Comparison of ENCODE assay signal across 7 cellular contexts in genomic region chr13:32426981-32427851, GRCh38. TPM values are rescaled to one million over a fixed set of nuclear protein-coding genes. Genes with fewer than 3 reads are reported as not detected.
DNase-seq lines count a peak whose midpoint lies in the region; ATAC-seq and TF ChIP-seq lines count a peak whose summit lies in the region.

No MANE protein-coding gene starts in this region.

- WGBS in esophagus muscularis mucosa, result 3% methylated on average over 34 of the region's 90 CpGs

- TF ChIP-seq POLR2A in esophagus muscularis mucosa (IDR thresholded peaks at IDR 0.05; ENCODE audit: low read depth), result no peak

- no peaks in the 10 kb centered on the region for H3K27me3 ChIP-seq in esophagus muscularis mucosa
- H3K27me3 ChIP-seq in subcutaneous abdominal adipose tissue (ENCODE audit: control insufficient read depth in 5 of 5, insufficient read depth in 4 of 5, low read length in 5 of 5), result no peaks in the 10 kb centered on the region

- no peak for TF ChIP-seq EP300 in esophagus muscularis mucosa (IDR thresholded peaks at IDR 0.05)

- DNase-seq in NCI-H69 (lab: John Stamatoyannopoulos, UW) (peak; percentile 82), activated T-cell treated with anti-CD3 and anti-CD28 coated beads for 48 hours (ENCODE audit: low read depth) (peak; percentile 55), esophagus muscularis mucosa (ENCODE audit: extremely low spot score) (peak; percentile 92), natural killer cell (peak; percentile 61)

- H3K9me3 Mint-ChIP-seq in natural killer cell, result no peaks in the 10 kb centered on the region

- intact Hi-C loops in esophagus muscularis mucosa (cut with DNase I), result loop anchor here (5.0 kb wide), 1 partner anchor 110 kb away; the partner anchor contains the start of gene N4BP2L2
- intact Hi-C loops in natural killer cell (cut with micrococcal nuclease), result loop anchor here (1.0 to 5.0 kb wide), 4 partner anchors 40 to 310 kb away; partner anchors contain the start of genes BRCA2, PDS5B and ZAR1L

- no peaks in the 10 kb centered on the region for H3K9me3 ChIP-seq in esophagus muscularis mucosa
- H3K9me3 ChIP-seq in subcutaneous abdominal adipose tissue (ENCODE audit: control insufficient read depth in 5 of 5, low read length in 5 of 5), result no peaks in the 10 kb centered on the region

- H3K4me1 ChIP-seq in esophagus muscularis mucosa (peaks cover 18 to 43% (median 29%) of the 10 kb centered on the region in 4 donors), subcutaneous abdominal adipose tissue (ENCODE audit: control insufficient read depth in 5 of 5, insufficient read depth in 5 of 5, low read length in 5 of 5) (peaks cover 2 to 38% (median 28%) of the 10 kb centered on the region in 5 donors)

- TF ChIP-seq CTCF in esophagus muscularis mucosa (IDR thresholded peaks at IDR 0.05) (no peak), natural killer cell (IDR thresholded peaks at IDR 0.05) (no peak)

- H3K36me3 ChIP-seq in esophagus muscularis mucosa (peaks cover 0 to 6% (median 4%) of the 10 kb centered on the region in 4 donors), subcutaneous abdominal adipose tissue (ENCODE audit: control insufficient read depth in 5 of 5, insufficient read depth in 5 of 5, low read length in 5 of 5) (peaks cover 0 to 4% (median 0%) of the 10 kb centered on the region in 5 donors)

- H3K27ac Mint-ChIP-seq in natural killer cell, result peak overlapping the region; percentile 98 to 100

- peak overlapping the region; percentile 48 to 84 (median 84) for H3K9ac ChIP-seq in subcutaneous abdominal adipose tissue (ENCODE audit: low read length in 5 of 5)

- H3K36me3 Mint-ChIP-seq in natural killer cell, result no peaks in the 10 kb centered on the region

- peak overlapping the region; percentile 87 to 92 (median 90) for H3K4me3 ChIP-seq in esophagus muscularis mucosa
- H3K4me3 ChIP-seq in subcutaneous abdominal adipose tissue (ENCODE audit: low read depth in 1 of 5, low read length in 5 of 5), result peak overlapping the region; percentile 63 to 88 (median 87)

- no peaks in the 10 kb centered on the region for H3K27me3 Mint-ChIP-seq in natural killer cell (ENCODE audit: low read depth in 2 of 2)

- ATAC-seq in GM18508 (IDR thresholded peaks at IDR 0.05; ENCODE audit: insufficient read depth, unreplicated experiment) (peak; percentile 0), HG02763 (IDR thresholded peaks at IDR 0.05; ENCODE audit: unreplicated experiment) (peak; percentile 9), natural killer cell (peak; percentile 17 to 40 (median 19))

- peak overlapping the region; percentile 99 for H3K4me3 Mint-ChIP-seq in natural killer cell

- H3K27ac ChIP-seq in esophagus muscularis mucosa (replicated peaks in 1 of 4) (peak overlapping the region; percentile 89 to 92 (median 91)), subcutaneous abdominal adipose tissue (ENCODE audit: low read depth, low read length) (peak overlapping the region; percentile 85)

- H3K4me1 Mint-ChIP-seq in natural killer cell, result peaks cover 44 to 53% of the 10 kb centered on the region in 2 donors

RNA-seq across cellular contexts. Expression of gene N4BP2L1, which starts 0.7 kb away (rescaled TPM):
- 10 to 100 TPM in 3 of 4 donors, 1 to 10 TPM in 1; 9.0 to 19.6 (median 11.6) TPM for total RNA-seq in esophagus muscularis mucosa
- total RNA-seq in natural killer cell, result 10 to 100 TPM; 52.1 to 82.9 (median 75.4) TPM

Comparison
In these comparisons a context has a peak if more than half of its experiments do, and no peak if none do; other contexts are left out.
1. Peak in every context shown above with its lines: DNase-seq, ATAC-seq, H3K4me3 ChIP-seq and H3K27ac ChIP-seq.